ENCODE assay signal across 8 cellular contexts in the genomic region with DNA sequence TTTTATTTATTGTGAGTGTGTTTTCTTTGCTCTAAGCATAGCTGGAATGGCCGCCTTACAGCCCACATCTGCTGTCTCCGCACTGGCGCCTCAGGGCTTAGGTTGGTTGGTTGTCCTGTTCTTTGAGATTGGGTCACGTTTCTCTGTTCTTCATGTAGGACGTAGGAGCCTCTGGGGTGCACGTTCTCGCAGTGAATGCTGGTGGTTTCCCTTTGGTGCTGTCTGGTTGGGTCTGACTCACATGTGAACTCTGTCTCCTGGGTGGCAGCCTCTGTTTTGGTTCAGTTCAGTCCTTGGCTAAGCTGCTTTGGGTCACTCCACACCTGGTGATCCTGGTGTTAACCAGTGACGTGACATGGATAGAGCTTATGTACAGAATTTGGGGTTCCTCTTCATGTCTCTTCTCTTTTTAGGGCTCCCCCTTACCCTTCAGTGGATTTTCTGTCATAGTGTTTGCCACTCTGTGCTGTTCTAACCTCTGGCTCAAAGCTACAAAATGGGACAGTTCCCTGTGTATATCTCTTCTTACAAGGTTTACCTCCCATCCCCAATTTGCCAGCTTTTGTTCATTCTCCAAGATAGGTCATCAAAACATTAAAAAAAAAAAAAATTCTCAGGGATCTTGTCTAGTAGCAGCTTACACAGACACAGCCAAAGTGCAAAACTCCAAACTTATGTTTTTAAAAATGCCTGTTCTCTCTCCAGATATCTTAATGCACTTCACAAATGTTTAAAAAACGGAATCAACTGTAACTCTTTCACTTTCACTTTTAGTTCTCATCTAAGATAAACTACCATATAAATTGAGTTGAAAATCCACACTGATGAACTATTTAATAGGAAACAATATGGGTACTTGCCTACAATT. TPM values are rescaled to one million over a fixed set of nuclear protein-coding genes. Genes with fewer than 3 reads are reported as not detected.
DNase-seq lines count a peak whose midpoint lies in the region; ATAC-seq, FAIRE-seq and TF ChIP-seq lines count a peak whose summit lies in the region.

No MANE protein-coding gene starts in this region.

- no peaks in the 10 kb centered on the region for H3K36me3 Mint-ChIP-seq in endodermal cell (ENCODE audit: low read depth)

- H3K4me3 ChIP-seq in endodermal cell (ENCODE audit: low read length) = no peak overlapping the region
- peak overlapping the region; percentile 7 to 55 (median 43) for H3K4me3 ChIP-seq in skeletal muscle tissue (ENCODE audit: low read length in 3 of 3)

- H3K9me3 ChIP-seq in endodermal cell (ENCODE audit: control insufficient read depth, low read length) = peaks cover 6% of the 10 kb centered on the region
- H3K9me3 ChIP-seq in skeletal muscle tissue (ENCODE audit: control insufficient read depth in 3 of 3, low read length in 3 of 3) = no peaks in the 10 kb centered on the region

- no peaks in the 10 kb centered on the region for H3K27me3 ChIP-seq in endodermal cell (ENCODE audit: control insufficient read depth, insufficient read depth, low read length, poor library complexity, severe bottlenecking)
- H3K27me3 ChIP-seq in skeletal muscle tissue (ENCODE audit: control insufficient read depth in 3 of 3, insufficient read depth in 3 of 3, low read length in 3 of 3) = peaks cover 0 to 3% (median 0%) of the 10 kb centered on the region in 3 donors

- H3K4me1 ChIP-seq in endodermal cell (ENCODE audit: control insufficient read depth, insufficient read depth, low read length) (no peaks in the 10 kb centered on the region), skeletal muscle tissue (ENCODE audit: control insufficient read depth in 3 of 3, insufficient read depth in 3 of 3, low read length in 3 of 3) (peaks cover 0 to 7% (median 0%) of the 10 kb centered on the region in 3 donors)

- no peaks in the 10 kb centered on the region for H3K9me3 Mint-ChIP-seq in endodermal cell

- no peak for TF ChIP-seq CTCF in endodermal cell (conservative IDR thresholded peaks at IDR 0.05)

- no peak overlapping the region for H3K27ac Mint-ChIP-seq in endodermal cell

- H3K36me3 ChIP-seq in endodermal cell (ENCODE audit: control insufficient read depth, insufficient read depth, low read length) (no peaks in the 10 kb centered on the region), skeletal muscle tissue (ENCODE audit: control insufficient read depth in 3 of 3, insufficient read depth in 3 of 3, low read length in 3 of 3) (no peaks in the 10 kb centered on the region)

- H3K27me3 Mint-ChIP-seq in endodermal cell (ENCODE audit: insufficient read depth) = peaks cover 3% of the 10 kb centered on the region

- peak; percentile 66 for DNase-seq in GM19238 (ENCODE audit: insufficient read length, low spot score)
- peak; percentile 80 for DNase-seq in activated CD4-positive, alpha-beta T cell treated with anti-CD3 and anti-CD28 coated beads for 48 hours
- DNase-seq in endodermal cell = peak; percentile 29
- no peak for DNase-seq in SKM-1 treated with dmso at 0.1 percent for 144 hours (lab: John Stamatoyannopoulos, UW; ENCODE audit: unreplicated experiment)
- DNase-seq in HTR-8/SVneo (ENCODE audit: insufficient read length, low spot score) = no peak
- DNase-seq in GF-D8 (lab: John Stamatoyannopoulos, UW) = no peak

- H3K9ac ChIP-seq in endodermal cell (ENCODE audit: extremely low read depth, low read length, poor library complexity, severe bottlenecking) (no peak overlapping the region), skeletal muscle tissue (ENCODE audit: low read depth in 1 of 3, low read length in 3 of 3) (no peak overlapping the region)

- WGBS in endodermal cell (ENCODE audit: insufficient coverage in 1 of 2, insufficient read length in 1 of 2), 2 experiments = 91 to 96% methylated on average over 5 to 9 of the region's 9 CpGs

- no peaks in the 10 kb centered on the region for H3K4me1 Mint-ChIP-seq in endodermal cell

- H3K4me3 Mint-ChIP-seq in endodermal cell = no peak overlapping the region

- no peak for FAIRE-seq in HTR-8/SVneo (lab: Jason Lieb, UNC)

- H3K27ac ChIP-seq in endodermal cell (ENCODE audit: low read depth, low read length) = no peak overlapping the region
- H3K27ac ChIP-seq in skeletal muscle tissue (ENCODE audit: low read depth, low read length) = no peak overlapping the region

- ATAC-seq in HG03342 (IDR thresholded peaks at IDR 0.05; ENCODE audit: unreplicated experiment) = peak; percentile 97

RNA-seq across cellular contexts. Expression of gene LPCAT1, which starts 12.8 kb away (rescaled TPM):
- total RNA-seq in endodermal cell = 100 to 1,000 TPM in 1 of 2 donors, 10 to 100 TPM in 1; 78.5 to 124 TPM
- polyA plus RNA-seq in endodermal cell (2013, experiment 1 of 2) = 72.3 TPM
- polyA plus RNA-seq in endodermal cell (2013, experiment 2 of 2) = 67.4 TPM
- 35.5 TPM for total RNA-seq in skeletal muscle tissue

Comparison
In these comparisons a context has a peak if more than half of its experiments do, and no peak if none do; other contexts are left out.
1. DNase-seq: peak in GM19238 (single experiment), activated CD4-positive, alpha-beta T cell treated with anti-CD3 and anti-CD28 coated beads for 48 hours (single experiment) and endodermal cell (single experiment); none in SKM-1 treated with dmso at 0.1 percent for 144 hours (single experiment), HTR-8/SVneo (single experiment) and GF-D8 (single experiment).